Comparison of ENCODE assay signal across 8 cellular contexts in genomic region chr3:197224034-197224444, GRCh38.
A peak's percentile ranks its signal among the peaks of the same experiment; 100 is the strongest.
DNase-seq lines count a peak whose midpoint lies in the region; ATAC-seq and TF ChIP-seq lines count a peak whose summit lies in the region.

No MANE protein-coding gene starts in this region.

- no peak overlapping the region for H3K4me3 Mint-ChIP-seq in Caco-2 (ENCODE audit: unreplicated experiment)
- no peak overlapping the region for H3K4me3 Mint-ChIP-seq in memory B cell

- CTCF ChIA-PET in Caco-2 (lab: Charles Lee) (no interaction called here), HEK293 (lab: Yijun Ruan, JAX) (interaction anchor here (0.7 to 2.4 kb wide), 7 partner anchors 11 to 292 kb away, joined by 3 to 14 read pairs (median 5); no protein-coding TSS in a partner anchor)

- DNase-seq in Caco-2 = peak in 1 of 2 experiments; percentile 47
- DNase-seq in NCI-H774 (lab: John Stamatoyannopoulos, UW) = peak; percentile 34
- DNase-seq in dedifferentiated amniotic fluid mesenchymal stem cell (ENCODE audit: extremely low spot score) = peak; percentile 47
- DNase-seq in memory B cell (ENCODE audit: low spot score in 2 of 2) = peak in 1 of 2 donors; percentile 16
- no peak for DNase-seq in islet precursor cell

- H3K9me3 ChIP-seq in Caco-2 = no peaks in the 10 kb centered on the region
- no peaks in the 10 kb centered on the region for H3K9me3 ChIP-seq in HEK293 (ENCODE audit: control insufficient read depth, insufficient read depth, low read depth, low read length)

- H3K27ac ChIP-seq in HEK293 (ENCODE audit: extremely low read depth, low read depth, low read length) = no peak overlapping the region

- POLR2A ChIA-PET in Caco-2 (lab: Charles Lee) = no interaction called here
- POLR2A ChIA-PET in HEK293 (lab: Yijun Ruan, JAX) = no interaction called here

- H3K4me1 Mint-ChIP-seq in Caco-2 (ENCODE audit: low read depth, unreplicated experiment) (peaks cover 8% of the 10 kb centered on the region), memory B cell (peaks cover 18% of the 10 kb centered on the region)

- H3K27me3 Mint-ChIP-seq in Caco-2 (ENCODE audit: insufficient read depth, unreplicated experiment) = no peaks in the 10 kb centered on the region
- no peaks in the 10 kb centered on the region for H3K27me3 Mint-ChIP-seq in memory B cell

- H3K4me1 ChIP-seq in Caco-2 (peaks cover 41% of the 10 kb centered on the region), HEK293 (ENCODE audit: control insufficient read depth, insufficient read depth, low read length) (no peaks in the 10 kb centered on the region; the same call in 1 of the 2 replicates)

- H3K27me3 ChIP-seq in Caco-2 (replicated peaks; ENCODE audit: control insufficient read depth, insufficient read depth, low read length) = no peaks in the 10 kb centered on the region

- no peak overlapping the region for H3K27ac Mint-ChIP-seq in Caco-2 (ENCODE audit: unreplicated experiment)
- no peak overlapping the region for H3K27ac Mint-ChIP-seq in memory B cell

- no peaks in the 10 kb centered on the region for H3K36me3 ChIP-seq in Caco-2 (ENCODE audit: control insufficient read depth, insufficient read depth, low read length)
- H3K36me3 ChIP-seq in HEK293 (ENCODE audit: control insufficient read depth in 2 of 2, insufficient read depth in 1 of 2, low read length in 2 of 2) = no peaks in the 10 kb centered on the region

- H3K36me3 Mint-ChIP-seq in Caco-2 (ENCODE audit: insufficient read depth, unreplicated experiment) (peaks cover 23% of the 10 kb centered on the region), memory B cell (no peaks in the 10 kb centered on the region)

- ATAC-seq in memory B cell (ENCODE audit: low read depth) (peak; percentile 34), GM18858 (IDR thresholded peaks at IDR 0.05; ENCODE audit: unreplicated experiment) (no peak), GM21528 (IDR thresholded peaks at IDR 0.05; ENCODE audit: low FRiP score, unreplicated experiment) (no peak)

- H3K4me3 ChIP-seq in Caco-2 (ENCODE audit: low read depth, low read length) (no peak overlapping the region), HEK293 (ENCODE audit: low read depth, low read length) (no peak overlapping the region)

- H3K9me3 Mint-ChIP-seq in Caco-2 (ENCODE audit: unreplicated experiment) = no peaks in the 10 kb centered on the region
- H3K9me3 Mint-ChIP-seq in memory B cell = no peaks in the 10 kb centered on the region

- no TSS peak for BruUV-seq in Caco-2 (replicated peaks; lab: Mats Ljungman, UMichigan)

- TF ChIP-seq CTCF in Caco-2 (IDR thresholded peaks at IDR 0.05; ENCODE audit: insufficient read depth in 1 of 2, low read depth in 1 of 2, low read length in 1 of 2, severe bottlenecking in 1 of 2, unreplicated experiment in 1 of 2) (peak; percentile 52 to 68), HEK293 (tag by site-specific recombination; IDR thresholded peaks at IDR 0.05) (no peak; the same call in 1 of the 2 replicates)

- intact Hi-C loops in Caco-2 (cut with micrococcal nuclease; ENCODE audit: unreplicated experiment) = loop anchor here (1.0 kb wide), 1 partner anchor 286 kb away; no protein-coding TSS in a partner anchor

TF ChIP-seq in HEK293, 187 proteins besides CTCF, POLR2A, EP300 and RAD21:
- TF ChIP-seq ZNF654 (tag by site-specific recombination; IDR thresholded peaks at IDR 0.05; ENCODE audit: low read depth) = peak; percentile 64
- no peak for TF ChIP-seq ZNF184 (tag by site-specific recombination; IDR thresholded peaks at IDR 0.05)
- TF ChIP-seq ZNF114 (tag by site-specific recombination; IDR thresholded peaks at IDR 0.05) = no peak
- no peak for TF ChIP-seq ZNF37A (tag by site-specific recombination; IDR thresholded peaks at IDR 0.05)
- no peak for TF ChIP-seq ZNF544 (tag by site-specific recombination; IDR thresholded peaks at IDR 0.05)
